9 cellular contexts compared by ENCODE assay signal in genomic region chr20:50837532-50838321, GRCh38. TPM values are rescaled to one million over a fixed set of nuclear protein-coding genes. Genes with fewer than 3 reads are reported as not detected.
DNase-seq lines count a peak whose midpoint lies in the region; ATAC-seq, FAIRE-seq and TF ChIP-seq lines count a peak whose summit lies in the region.
"Had no signal": no experiment of that assay in that cellular context is flagged by ENCODE, and none has a peak within 500 bp of the region (broad histone marks: within the 10 kb centered on the region; RNA-seq: fewer than 3 reads in every experiment).

No MANE protein-coding gene starts in this region.

- H3K36me3 Mint-ChIP-seq in CD4-positive, CD25-positive, alpha-beta regulatory T cell: peaks cover 7% of the 10 kb centered on the region

- no peak overlapping the region for H3K9ac ChIP-seq in PC-3 (ENCODE audit: low read length)

- H3K27ac ChIP-seq in CD4-positive, CD25-positive, alpha-beta regulatory T cell (ENCODE audit: insufficient read depth, low read length, poor library complexity, severe bottlenecking): no peak overlapping the region
- no peak overlapping the region for H3K27ac ChIP-seq in PC-3 (ENCODE audit: low read length)
- no peak overlapping the region for H3K27ac ChIP-seq in PC-9

- H3K4me1 ChIP-seq in CD4-positive, CD25-positive, alpha-beta regulatory T cell (ENCODE audit: control insufficient read depth, insufficient read depth, low read length, poor library complexity, severe bottlenecking): no peaks in the 10 kb centered on the region
- H3K4me1 ChIP-seq in PC-3 (ENCODE audit: insufficient read depth, low read length) (no peaks in the 10 kb centered on the region), PC-9 (replicated peaks; ENCODE audit: insufficient read depth) (no peaks in the 10 kb centered on the region)

- no peaks in the 10 kb centered on the region for H3K9me3 ChIP-seq in CD4-positive, CD25-positive, alpha-beta regulatory T cell (ENCODE audit: control insufficient read depth in 2 of 2, low read length in 2 of 2)
- H3K9me3 ChIP-seq in PC-3 (ENCODE audit: low read length): no peaks in the 10 kb centered on the region
- no peaks in the 10 kb centered on the region for H3K9me3 ChIP-seq in PC-9 (ENCODE audit: insufficient read depth, low read depth)

- no peaks in the 10 kb centered on the region for H3F3A ChIP-seq in PC-3 (ENCODE audit: low read length, unreplicated experiment)
- no peaks in the 10 kb centered on the region; the same call in 1 of the 2 replicates for H3F3A ChIP-seq in PC-9 (ENCODE audit: insufficient read depth, low read depth)

- H3K4me2 ChIP-seq in PC-3 (ENCODE audit: low read length) (no peak overlapping the region), PC-9 (no peak overlapping the region)

- DNase-seq in CD4-positive, CD25-positive, alpha-beta regulatory T cell: peak in 1 of 3 donors; percentile 34
- DNase-seq in PC-3: peak; percentile 11
- DNase-seq in fibroblast of the aortic adventitia (ENCODE audit: low read depth): peak; percentile 95
- peak; percentile 88 for DNase-seq in urothelium cell line (ENCODE audit: low spot score)
- no peak for DNase-seq in NCI-H2196 (lab: John Stamatoyannopoulos, UW; ENCODE audit: unreplicated experiment)
- no peak for DNase-seq in PC-9
- DNase-seq in LoVo (ENCODE audit: low spot score): no peak

- H3K9me3 Mint-ChIP-seq in CD4-positive, CD25-positive, alpha-beta regulatory T cell: no peaks in the 10 kb centered on the region

- POLR2A ChIA-PET in PC-3 (lab: Charles Lee; ENCODE audit: unreplicated experiment) (no interaction called here), PC-9 (lab: Charles Lee; ENCODE audit: unreplicated experiment) (interaction anchor here (0.7 kb wide), 1 partner anchor 76 kb away, joined by 3 read pairs; no protein-coding TSS in a partner anchor)

- H4K20me1 ChIP-seq in PC-3 (ENCODE audit: low read length) (no peaks in the 10 kb centered on the region), PC-9 (ENCODE audit: insufficient read depth) (no peaks in the 10 kb centered on the region)

- H3K4me1 Mint-ChIP-seq in CD4-positive, CD25-positive, alpha-beta regulatory T cell: peaks cover 0 to 12% (median 8%) of the 10 kb centered on the region in 4 donors

- H3K4me3 Mint-ChIP-seq in CD4-positive, CD25-positive, alpha-beta regulatory T cell: no peak overlapping the region
- H3K4me3 Mint-ChIP-seq: activated naive CD8-positive, alpha-beta T cell had no signal

- no peaks in the 10 kb centered on the region for H3K27me3 ChIP-seq in CD4-positive, CD25-positive, alpha-beta regulatory T cell (ENCODE audit: control insufficient read depth, insufficient read depth, low read length)
- H3K27me3 ChIP-seq in PC-3 (ENCODE audit: low read length): no peaks in the 10 kb centered on the region
- H3K27me3 ChIP-seq in PC-9 (ENCODE audit: insufficient read depth, low read depth): no peaks in the 10 kb centered on the region

- H3K79me2 ChIP-seq in PC-3 (ENCODE audit: low read length) (no peaks in the 10 kb centered on the region), PC-9 (ENCODE audit: low read depth) (no peaks in the 10 kb centered on the region)

- no peak for TF ChIP-seq CTCF in PC-3 (conservative IDR thresholded peaks at IDR 0.05; ENCODE audit: low read depth, low read length)
- TF ChIP-seq CTCF in fibroblast of the aortic adventitia (IDR thresholded peaks at IDR 0.05; ENCODE audit: insufficient read depth, low read length): no peak
- no peak for TF ChIP-seq CTCF in PC-9 (conservative IDR thresholded peaks at IDR 0.05)

- BruUV-seq in PC-3 (replicated peaks; lab: Mats Ljungman, UMichigan) (no TSS peak), PC-9 (replicated peaks; lab: Mats Ljungman, UMichigan) (no TSS peak)

- peak overlapping the region; percentile 69 to 92 (median 80) for H3K27ac Mint-ChIP-seq in CD4-positive, CD25-positive, alpha-beta regulatory T cell
- H3K27ac Mint-ChIP-seq: activated naive CD8-positive, alpha-beta T cell had no signal

- no peaks in the 10 kb centered on the region for H3K27me3 Mint-ChIP-seq in CD4-positive, CD25-positive, alpha-beta regulatory T cell
- H3K27me3 Mint-ChIP-seq: activated naive CD8-positive, alpha-beta T cell had no signal

- H2AFZ ChIP-seq in PC-3 (ENCODE audit: low read length) (no peak overlapping the region), PC-9 (no peak overlapping the region)

- intact Hi-C loops in PC-3 (cut with micrococcal nuclease): no loop called here
- intact Hi-C loops in PC-9 (cut with micrococcal nuclease; ENCODE audit: unreplicated experiment): no loop called here

- no peak for FAIRE-seq in urothelium cell line (lab: Jason Lieb, UNC)

- peak; percentile 34 to 53 for ATAC-seq in CD4-positive, CD25-positive, alpha-beta regulatory T cell (ENCODE audit: low read depth in 2 of 2)
- peak; percentile 78 for ATAC-seq in GM21619 (IDR thresholded peaks at IDR 0.05; ENCODE audit: unreplicated experiment)
- peak; percentile 40; the same call in 1 of the 2 replicates for ATAC-seq in PC-3

- no peaks in the 10 kb centered on the region for H3K9me2 ChIP-seq in PC-3 (replicated peaks; ENCODE audit: low read length)
- H3K9me2 ChIP-seq in PC-9 (ENCODE audit: insufficient read depth): no peaks in the 10 kb centered on the region

- CTCF ChIA-PET in PC-3 (lab: Charles Lee) (no interaction called here), PC-9 (lab: Charles Lee) (no interaction called here)

- H3K36me3 ChIP-seq in CD4-positive, CD25-positive, alpha-beta regulatory T cell (ENCODE audit: control insufficient read depth, insufficient read depth, low read length): peaks cover 4% of the 10 kb centered on the region
- H3K36me3 ChIP-seq in PC-3 (ENCODE audit: low read depth, low read length) (no peaks in the 10 kb centered on the region), PC-9 (ENCODE audit: low read depth) (no peaks in the 10 kb centered on the region)

- H3K4me3 ChIP-seq in CD4-positive, CD25-positive, alpha-beta regulatory T cell (ENCODE audit: low read depth, low read length): no peak overlapping the region
- H3K4me3 ChIP-seq in PC-3 (ENCODE audit: low read length) (no peak overlapping the region), fibroblast of the aortic adventitia (ENCODE audit: low read depth, low read length) (no peak overlapping the region), PC-9 (no peak overlapping the region)

RNA-seq across cellular contexts. Expression of gene BCAS4, which starts 42.9 kb away (rescaled TPM):
- total RNA-seq in CD4-positive, CD25-positive, alpha-beta regulatory T cell: 8.0 TPM
- 10 to 100 TPM in 3 of 4 donors, 1 to 10 TPM in 1; 8.5 to 17.6 (median 15.5) TPM for polyA plus RNA-seq in CD4-positive, CD25-positive, alpha-beta regulatory T cell
- total RNA-seq in PC-3 (2014; rRNA removed): 49.9 and 56.9 TPM in 2 replicates
- total RNA-seq in fibroblast of the aortic adventitia (ENCODE audit: low replicate concordance): 1.5 and 2.7 TPM in 2 replicates
- total RNA-seq in PC-9 (2021): 7.6 and 12.4 TPM in 2 replicates

Comparison
In these comparisons a context has a peak if more than half of its experiments do, and no peak if none do; other contexts are left out.
1. DNase-seq: peak in PC-3 (single experiment), fibroblast of the aortic adventitia (single experiment) and urothelium cell line (single experiment); none in NCI-H2196 (single experiment), PC-9 (0 of 2) and LoVo (single experiment).
2. Peak in every context shown above with its lines, with median percentiles within 50 percentile points of each other: ATAC-seq.